9 cellular contexts compared by ENCODE assay signal in the genomic region with DNA sequence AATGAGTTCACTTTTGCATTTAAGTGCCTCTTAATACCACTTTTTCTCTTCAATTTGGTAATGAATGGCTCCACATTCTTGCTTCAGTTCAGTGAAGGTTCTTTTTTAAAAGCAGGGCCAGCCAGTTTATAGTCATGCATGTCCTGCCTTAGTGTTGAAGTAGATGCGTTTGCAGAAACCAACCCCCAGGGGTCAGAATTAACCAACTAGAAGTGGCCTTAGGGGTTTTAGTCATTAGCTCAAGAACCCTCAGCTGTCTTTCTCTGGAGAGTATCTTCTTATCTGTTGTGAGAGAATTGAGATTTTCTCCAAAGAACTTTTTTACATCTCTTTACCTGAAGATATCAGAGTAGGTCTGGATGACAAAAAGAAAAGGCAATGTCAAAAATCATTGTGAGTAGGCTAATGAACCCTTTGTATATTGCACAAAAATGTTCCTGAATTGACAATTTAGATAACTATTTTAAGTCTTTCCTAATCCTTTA.
DNase-seq lines count a peak whose midpoint lies in the region; ATAC-seq and TF ChIP-seq lines count a peak whose summit lies in the region.
"Had no signal": no experiment of that assay in that cellular context is flagged by ENCODE, and none has a peak within 500 bp of the region (broad histone marks: within the 10 kb centered on the region; RNA-seq: fewer than 3 reads in every experiment).

No MANE protein-coding gene starts in this region.

- H3K9me3 ChIP-seq in gastroesophageal sphincter (no peaks in the 10 kb centered on the region), ovary (no peaks in the 10 kb centered on the region)

- TF ChIP-seq POLR2A in gastroesophageal sphincter (IDR thresholded peaks at IDR 0.05) (no peak), ovary (IDR thresholded peaks at IDR 0.05) (no peak)

- H3K27ac ChIP-seq in gastroesophageal sphincter = no peak overlapping the region
- H3K27ac ChIP-seq in ovary = no peak overlapping the region
- H3K27ac ChIP-seq: epithelial cell of prostate had no signal

- peak; percentile 80 for ATAC-seq in HG03354 (IDR thresholded peaks at IDR 0.05; ENCODE audit: poor library complexity, severe bottlenecking, unreplicated experiment)
- peak; percentile 75 for ATAC-seq in gastroesophageal sphincter
- no peak for ATAC-seq in GM21423 (IDR thresholded peaks at IDR 0.05; ENCODE audit: unreplicated experiment)

- H3K36me3 ChIP-seq in gastroesophageal sphincter (no peaks in the 10 kb centered on the region), ovary (no peaks in the 10 kb centered on the region)

- peaks cover 0 to 29% (median 1%) of the 10 kb centered on the region in 3 donors for H3K4me1 ChIP-seq in gastroesophageal sphincter
- no peaks in the 10 kb centered on the region for H3K4me1 ChIP-seq in ovary (ENCODE audit: insufficient read depth)

- no peaks in the 10 kb centered on the region for H3K27me3 ChIP-seq in gastroesophageal sphincter
- no peaks in the 10 kb centered on the region for H3K27me3 ChIP-seq in ovary

- H3K4me3 ChIP-seq in gastroesophageal sphincter (no peak overlapping the region), ovary (no peak overlapping the region)

- intact Hi-C loops in ovary (cut with DNase I) = loop anchor here in 3 of 4 donors (5.0 kb wide), 1 partner anchor 200 kb away; no protein-coding TSS in a partner anchor

- DNase-seq in activated gamma-delta T cell treated with Interleukin-2 at 50 U/mL for 16 hours (peak; percentile 20), activated gamma-delta T cell (lab: John Stamatoyannopoulos, UW) (no peak), NCI-H524 (lab: John Stamatoyannopoulos, UW) (peak; percentile 68 to 84), ovary (peak in 4 of 5 donors; percentile 29 to 76 (median 46))
- peak; percentile 12 to 35 for DNase-seq in activated CD4-positive, alpha-beta T cell treated with anti-CD3 and anti-CD28 coated beads, Interleukin-2, amount 50 U/mL, for 48 hours

- TF ChIP-seq CTCF in gastroesophageal sphincter (IDR thresholded peaks at IDR 0.05) (peak; percentile 48 to 84 (median 77)), ovary (IDR thresholded peaks at IDR 0.05) (peak; percentile 60 to 80 (median 76))

- WGBS in gastroesophageal sphincter (ENCODE audit: low coverage in 1 of 2), 2 donors = 0% methylated on average over 1 of the region's 1 CpG; no CpG with 5 or more reads in 1 of the 2 donors
- 0 to 3% (median 1%) methylated on average over 1 of the region's 1 CpG for WGBS in ovary, 3 donors

- no peak for TF ChIP-seq EP300 in gastroesophageal sphincter (IDR thresholded peaks at IDR 0.05)
- TF ChIP-seq EP300 in ovary (IDR thresholded peaks at IDR 0.05) = no peak
